Comparison of ENCODE assay signal across 1 cellular context in the genomic region with DNA sequence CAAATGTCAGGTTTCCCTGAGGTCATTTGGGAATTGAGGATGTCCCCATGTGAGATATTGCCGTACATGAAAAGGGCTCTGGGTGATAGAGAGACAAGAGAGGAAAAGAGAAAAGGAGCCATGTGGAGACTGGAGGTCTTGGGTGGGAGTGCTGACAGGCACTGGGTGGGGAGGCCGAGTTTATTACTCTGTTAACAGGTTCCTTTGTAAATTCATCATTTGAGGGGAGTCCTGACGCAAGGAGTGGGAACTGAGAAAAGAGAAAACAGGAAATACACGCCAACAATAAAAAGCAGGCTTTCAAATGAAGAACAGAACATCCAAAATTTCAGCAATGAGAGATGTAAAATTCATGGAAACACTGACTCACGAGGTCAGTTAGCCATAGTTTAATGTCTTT.
TF ChIP-seq lines count a peak whose summit lies in the region.

No MANE protein-coding gene starts in this region.

TF ChIP-seq in HCT116, 20 proteins besides CTCF, POLR2A, EP300 and RAD21 (continued from another document):
- TF ChIP-seq ZBTB33 (IDR thresholded peaks at IDR 0.05; ENCODE audit: extremely low read depth, insufficient replicate concordance, low read length) (no peak), ELF1 (IDR thresholded peaks at IDR 0.05; ENCODE audit: borderline replicate concordance, low read depth) (no peak), ZNF274 (IDR thresholded peaks at IDR 0.05; ENCODE audit: low read depth, low read length) (no peak), POLR2AphosphoS5 (IDR thresholded peaks at IDR 0.05; ENCODE audit: low read depth, low read length) (no peak), MAX (IDR thresholded peaks at IDR 0.05) (no peak)
- TF ChIP-seq, protein P1, sequence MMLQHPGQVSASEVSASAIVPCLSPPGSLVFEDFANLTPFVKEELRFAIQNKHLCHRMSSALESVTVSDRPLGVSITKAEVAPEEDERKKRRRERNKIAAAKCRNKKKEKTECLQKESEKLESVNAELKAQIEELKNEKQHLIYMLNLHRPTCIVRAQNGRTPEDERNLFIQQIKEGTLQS (IDR thresholded peaks at IDR 0.05): no peak
